Comparison of ENCODE assay signal across 8 cellular contexts in the genomic region with DNA sequence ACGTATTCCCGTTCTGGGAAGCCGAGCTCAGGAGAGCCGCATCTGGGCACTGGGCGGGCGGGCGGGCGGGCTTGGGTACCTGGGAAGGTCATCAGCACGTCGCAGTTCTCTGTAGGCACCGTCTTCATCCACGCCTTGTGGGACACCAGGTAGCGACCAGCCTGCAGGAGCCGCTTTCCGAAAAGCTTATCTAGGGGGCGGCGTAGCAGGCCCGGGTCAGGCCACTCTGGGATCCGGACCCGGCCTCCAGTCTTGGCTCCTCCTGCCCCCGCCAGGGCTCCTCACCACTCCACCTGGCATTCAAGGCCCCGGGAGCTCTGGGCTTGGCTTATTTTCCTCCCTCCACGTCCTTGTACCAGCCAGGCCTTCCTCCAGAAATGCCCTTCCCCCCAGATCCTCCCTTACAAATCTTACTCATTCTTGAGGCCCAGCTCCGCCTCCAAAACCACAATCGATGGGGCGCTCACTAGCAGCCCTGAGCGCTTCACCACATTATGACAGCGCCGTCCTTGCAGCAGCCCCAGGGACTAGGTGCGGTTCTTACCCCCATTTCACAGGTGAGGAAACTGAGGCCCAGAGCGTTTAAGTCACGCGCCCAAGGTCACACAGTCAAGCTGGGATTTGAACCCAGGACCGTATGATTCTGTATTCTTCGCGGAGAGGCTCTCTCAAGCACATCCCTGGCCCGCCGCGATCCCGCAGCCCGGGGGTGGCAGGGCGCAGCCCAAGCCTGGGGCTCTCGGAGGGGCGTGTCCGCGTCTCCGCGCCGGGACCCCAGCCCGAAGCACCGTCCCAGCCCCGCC. TPM values are rescaled to one million over a fixed set of nuclear protein-coding genes. Genes with fewer than 3 reads are reported as not detected.
DNase-seq lines count a peak whose midpoint lies in the region; ATAC-seq and TF ChIP-seq lines count a peak whose summit lies in the region.

No MANE protein-coding gene starts in this region.

- peak; percentile 44 for ATAC-seq in activated CD4-positive, alpha-beta T cell treated with anti-CD3 and anti-CD28 coated beads for 36 hours

- peaks cover 6% of the 10 kb centered on the region for H3K36me3 Mint-ChIP-seq in activated CD4-positive, alpha-beta T cell treated with anti-CD3 and anti-CD28 coated beads for 36 hours (ENCODE audit: low read depth)
- H3K36me3 Mint-ChIP-seq in stimulated activated naive CD8-positive, alpha-beta T cell treated with anti-CD3 and anti-CD28 coated beads, Interleukin-15, Interleukin-2, amounts not matched to agents 100 ng/mL and 50 ng/mL, for 24 hours (ENCODE audit: low read depth), result no peaks in the 10 kb centered on the region

- H3K4me1 Mint-ChIP-seq in activated CD4-positive, alpha-beta T cell treated with anti-CD3 and anti-CD28 coated beads for 36 hours, result peaks cover 32% of the 10 kb centered on the region
- H3K4me1 Mint-ChIP-seq in stimulated activated naive CD8-positive, alpha-beta T cell treated with anti-CD3 and anti-CD28 coated beads, Interleukin-15, Interleukin-2, amounts not matched to agents 100 ng/mL and 50 ng/mL, for 24 hours (ENCODE audit: low read depth), result peaks cover 50% of the 10 kb centered on the region

- H3K4me3 Mint-ChIP-seq in activated CD4-positive, alpha-beta T cell treated with anti-CD3 and anti-CD28 coated beads for 36 hours, result peak overlapping the region; percentile 76
- H3K4me3 Mint-ChIP-seq in stimulated activated naive CD8-positive, alpha-beta T cell treated with anti-CD3 and anti-CD28 coated beads, Interleukin-15, Interleukin-2, amounts not matched to agents 100 ng/mL and 50 ng/mL, for 24 hours, result peak overlapping the region; percentile 81

- DNase-seq in Daoy (ENCODE audit: low read depth) (peak; percentile 92), coronary artery (ENCODE audit: low spot score) (no peak), dermis blood vessel endothelial cell (no peak), SHP77 treated with DMSO at 0.1 percent for 48 hours (lab: John Stamatoyannopoulos, UW) (no peak)
- peak; percentile 90 for DNase-seq in activated CD4-positive, alpha-beta T cell treated with anti-CD3 and anti-CD28 coated beads for 36 hours

- H3K9ac ChIP-seq in mucosa of rectum (ENCODE audit: low read depth in 1 of 2, low read length in 2 of 2), result peak overlapping the region; percentile 65 to 72

- H3K9me3 Mint-ChIP-seq in activated CD4-positive, alpha-beta T cell treated with anti-CD3 and anti-CD28 coated beads for 36 hours (ENCODE audit: low read depth), result no peaks in the 10 kb centered on the region
- H3K9me3 Mint-ChIP-seq in stimulated activated naive CD8-positive, alpha-beta T cell treated with anti-CD3 and anti-CD28 coated beads, Interleukin-15, Interleukin-2, amounts not matched to agents 100 ng/mL and 50 ng/mL, for 24 hours, result no peaks in the 10 kb centered on the region

- peaks cover 2 to 15% of the 10 kb centered on the region in 2 donors for H3K27me3 ChIP-seq in mucosa of rectum (ENCODE audit: control insufficient read depth in 2 of 2, insufficient read depth in 2 of 2, low read length in 2 of 2)

- no peaks in the 10 kb centered on the region for H3K9me3 ChIP-seq in KOPT-K1 (ENCODE audit: insufficient read depth, low read length, poor library complexity, severe bottlenecking)
- H3K9me3 ChIP-seq in mucosa of rectum (ENCODE audit: control insufficient read depth in 2 of 2, low read length in 2 of 2), result no peaks in the 10 kb centered on the region

- H3K27ac ChIP-seq in KOPT-K1 (ENCODE audit: low read depth, low read length, poor library complexity, severe bottlenecking) (peak overlapping the region; percentile 55), coronary artery (peak overlapping the region; percentile 21 to 77), mucosa of rectum (ENCODE audit: low read depth in 2 of 2, low read length in 2 of 2) (peak overlapping the region in 1 of 2 donors; percentile 67)

- H3K27me3 Mint-ChIP-seq in activated CD4-positive, alpha-beta T cell treated with anti-CD3 and anti-CD28 coated beads for 36 hours, result no peaks in the 10 kb centered on the region
- no peaks in the 10 kb centered on the region for H3K27me3 Mint-ChIP-seq in stimulated activated naive CD8-positive, alpha-beta T cell treated with anti-CD3 and anti-CD28 coated beads, Interleukin-15, Interleukin-2, amounts not matched to agents 100 ng/mL and 50 ng/mL, for 24 hours

- POLR2A ChIA-PET in activated CD4-positive, alpha-beta T cell treated with anti-CD3 and anti-CD28 coated beads for 36 hours (lab: Charles Lee), result interaction anchor here (0.5 to 2.6 kb wide), 2 partner anchors 16 to 25 kb away, joined by 8 to 11 read pairs; a partner anchor contains a TSS

- intact Hi-C loops in activated CD4-positive, alpha-beta T cell treated with anti-CD3 and anti-CD28 coated beads for 36 hours (cut with DNase I, micrococcal nuclease), result no loop called here

- H3K27ac Mint-ChIP-seq in activated CD4-positive, alpha-beta T cell treated with anti-CD3 and anti-CD28 coated beads for 36 hours, result peak overlapping the region; percentile 74
- H3K27ac Mint-ChIP-seq in stimulated activated naive CD8-positive, alpha-beta T cell treated with anti-CD3 and anti-CD28 coated beads, Interleukin-15, Interleukin-2, amounts not matched to agents 100 ng/mL and 50 ng/mL, for 24 hours, result peak overlapping the region; percentile 49

- CTCF ChIA-PET in activated CD4-positive, alpha-beta T cell treated with anti-CD3 and anti-CD28 coated beads for 36 hours (lab: Charles Lee), result interaction anchor here (0.7 to 1.5 kb wide), 6 partner anchors 22 to 1795 kb away, joined by 3 to 5 read pairs (median 4); a partner anchor contains a TSS

- H3K36me3 ChIP-seq in KOPT-K1 (ENCODE audit: insufficient read depth, low read length), result 0 out of 2 replicates have a peak, but pooled peaks cover 2% of the 10 kb centered on the region
- no peaks in the 10 kb centered on the region for H3K36me3 ChIP-seq in mucosa of rectum (ENCODE audit: control insufficient read depth in 2 of 2, insufficient read depth in 2 of 2, low read length in 2 of 2)

- no peak for TF ChIP-seq CTCF in coronary artery (IDR thresholded peaks at IDR 0.05)

- H3K4me1 ChIP-seq in mucosa of rectum (ENCODE audit: control insufficient read depth in 2 of 2, insufficient read depth in 2 of 2, low read length in 2 of 2), result peaks cover 34 to 38% of the 10 kb centered on the region in 2 donors

- peak overlapping the region; percentile 85 for H3K4me3 ChIP-seq in coronary artery
- H3K4me3 ChIP-seq in mucosa of rectum (ENCODE audit: low read length in 2 of 2), result peak overlapping the region; percentile 73

RNA-seq across cellular contexts. Expression of a gene that starts 0.8 kb away (rescaled TPM):
- total RNA-seq in Daoy (2014; rRNA removed; shearing (Covaris generic)), result 2.5 TPM in 2 replicates
- total RNA-seq in activated CD4-positive, alpha-beta T cell treated with anti-CD3 and anti-CD28 coated beads for 36 hours, result 1 to 10 TPM; 4.2 to 4.8 TPM
- 5.0 and 6.8 TPM in 2 replicates for total RNA-seq in dermis blood vessel endothelial cell

RNA-seq across cellular contexts. Expression of a gene that starts 3.5 kb away (rescaled TPM):
- total RNA-seq in Daoy (2014; rRNA removed; shearing (Covaris generic)), result 42.5 and 43.1 TPM in 2 replicates
- 10 to 100 TPM; 37.3 to 39.8 TPM for total RNA-seq in activated CD4-positive, alpha-beta T cell treated with anti-CD3 and anti-CD28 coated beads for 36 hours
- 12.3 and 14.1 TPM in 2 replicates for total RNA-seq in dermis blood vessel endothelial cell

RNA-seq across cellular contexts. Expression of a gene that starts 24.4 kb away (rescaled TPM):
- total RNA-seq in Daoy (2014; rRNA removed; shearing (Covaris generic)), result 50.1 and 63.0 TPM in 2 replicates
- 10 to 100 TPM; 26.2 to 39.6 TPM for total RNA-seq in activated CD4-positive, alpha-beta T cell treated with anti-CD3 and anti-CD28 coated beads for 36 hours
- 20.9 and 39.3 TPM in 2 replicates for total RNA-seq in dermis blood vessel endothelial cell

RNA-seq across cellular contexts. Expression of a gene that starts 28.1 kb away (rescaled TPM):
- 68.9 and 94.4 TPM in 2 replicates for total RNA-seq in Daoy (2014; rRNA removed; shearing (Covaris generic))
- 10 to 100 TPM; 72.0 to 88.6 TPM for total RNA-seq in activated CD4-positive, alpha-beta T cell treated with anti-CD3 and anti-CD28 coated beads for 36 hours
- total RNA-seq in dermis blood vessel endothelial cell, result 40.1 and 52.4 TPM in 2 replicates

RNA-seq across cellular contexts. Expression of a gene that starts 30.6 kb away (rescaled TPM):
- total RNA-seq in Daoy (2014; rRNA removed; shearing (Covaris generic)), result 7.6 and 11.6 TPM in 2 replicates
- 1 to 10 TPM; 6.1 to 8.0 TPM for total RNA-seq in activated CD4-positive, alpha-beta T cell treated with anti-CD3 and anti-CD28 coated beads for 36 hours
- 9.5 and 11.7 TPM in 2 replicates for total RNA-seq in dermis blood vessel endothelial cell

Comparison
In these comparisons a context has a peak if more than half of its experiments do, and no peak if none do; other contexts are left out.
1. DNase-seq: peak in Daoy (single experiment) and activated CD4-positive, alpha-beta T cell treated with anti-CD3 and anti-CD28 coated beads for 36 hours (single experiment); none in coronary artery (single experiment), dermis blood vessel endothelial cell (single experiment) and SHP77 treated with DMSO at 0.1 percent for 48 hours (single experiment).